Comparison of ENCODE assay signal across 39 cellular contexts in genomic region chr21:38056481-38056880, GRCh38.
"Had no signal": no experiment of that assay in that cellular context is flagged by ENCODE, and none has a peak within 500 bp of the region (broad histone marks: within the 10 kb centered on the region; RNA-seq: fewer than 3 reads in every experiment).

No MANE protein-coding gene starts in this region.

- H3K36me3 Mint-ChIP-seq: activated naive CD4-positive, alpha-beta T cell treated with anti-CD3 and anti-CD28 coated beads, Interleukin-2, amount 10 ng/mL, durations not matched to agents 7 days and 5 days; activated naive CD4-positive, alpha-beta T cell treated with anti-CD3 and anti-CD28 coated beads, Interleukin-2, amount 50 U/mL, for 24 hours; activated naive CD4-positive, alpha-beta T cell treated with anti-CD3 and anti-CD28 coated beads, Interleukin-2, amount 50 U/mL, for 72 hours; activated naive CD8-positive, alpha-beta T cell; activated naive CD8-positive, alpha-beta T cell treated with anti-CD3 and anti-CD28 coated beads for 36 hours; brain had no signal

- H3K4me3 Mint-ChIP-seq: activated naive CD4-positive, alpha-beta T cell treated with anti-CD3 and anti-CD28 coated beads for 36 hours; activated naive CD4-positive, alpha-beta T cell treated with anti-CD3 and anti-CD28 coated beads, Interleukin-2, amount 10 ng/mL, durations not matched to agents 7 days and 5 days; activated naive CD4-positive, alpha-beta T cell treated with anti-CD3 and anti-CD28 coated beads, Interleukin-2, amount 50 U/mL, for 24 hours; activated naive CD8-positive, alpha-beta T cell; activated naive CD8-positive, alpha-beta T cell treated with anti-CD3 and anti-CD28 coated beads for 36 hours; activated naive CD8-positive, alpha-beta T cell treated with anti-CD3 and anti-CD28 coated beads, Interleukin-2, amount 10 ng/mL, durations not matched to agents 7 days and 5 days; activated naive CD8-positive, alpha-beta T cell treated with anti-CD3 and anti-CD28 coated beads, Interleukin-2, amount 50 U/mL, for 24 hours; activated T-cell treated with anti-CD3 and anti-CD28 coated beads, Interleukin-2, amount 50 U/mL, for 24 hours; activated T-cell treated with anti-CD3 and anti-CD28 coated beads, Interleukin-2, amount 50 U/mL, for 4 hours; activated T-cell treated with anti-CD3 and anti-CD28 coated beads, Interleukin-2, amount 50 U/mL, for 72 hours; activated T-helper 1 cell treated with anti-CD3 and anti-CD28 coated beads, Interleukin-12 subunit alpha, Interleukin-12 subunit beta, Interleukin-2, Interleukin-4 antibody, amounts not matched to agents 30 ng/mL and 10 ng/mL and 1 ng/mL, durations not matched to agents 14 hours and 24 hours and 36 hours; activated T-helper 17 cell treated with anti-CD3 and anti-CD28 coated beads, Interleukin-2, amount 50 U/mL, for 72 hours; brain; central memory CD8-positive, alpha-beta T cell had no signal

- H3K9me3 Mint-ChIP-seq: activated naive CD4-positive, alpha-beta T cell treated with anti-CD3 and anti-CD28 coated beads for 36 hours; activated naive CD4-positive, alpha-beta T cell treated with anti-CD3 and anti-CD28 coated beads, Interleukin-2, amount 50 U/mL, for 24 hours; activated naive CD8-positive, alpha-beta T cell treated with anti-CD3 and anti-CD28 coated beads for 36 hours; activated naive CD8-positive, alpha-beta T cell treated with anti-CD3 and anti-CD28 coated beads, Interleukin-2, amount 50 U/mL, for 24 hours; activated T-cell treated with anti-CD3 and anti-CD28 coated beads, Interleukin-2, amount 50 U/mL, for 4 hours; brain had no signal

- H3K27me3 ChIP-seq: adrenal gland, ascending aorta, body of pancreas, brain microvascular endothelial cell, breast epithelium, cardiac muscle cell had no signal

- ATAC-seq: activated naive CD4-positive, alpha-beta T cell treated with anti-CD3 and anti-CD28 coated beads, Interleukin-2, amount 50 U/mL, for 72 hours; activated naive CD8-positive, alpha-beta T cell treated with anti-CD3 and anti-CD28 coated beads, Interleukin-2, amount 50 U/mL, for 24 hours; activated T-cell treated with anti-CD3 and anti-CD28 coated beads, Interleukin-2, amount 50 U/mL, for 4 hours; activated T-cell treated with anti-CD3 and anti-CD28 coated beads, Interleukin-2, amount 50 U/mL, for 72 hours; activated T-helper 17 cell treated with anti-CD3 and anti-CD28 coated beads, Interleukin-2, amount 50 U/mL, for 72 hours; body of pancreas had no signal

- DNase-seq: activated effector memory CD4-positive, alpha-beta T cell treated with anti-CD3 and anti-CD28 coated beads, Interleukin-2, amount 50 U/mL, for 16 hours; activated effector memory CD4-positive, alpha-beta T cell treated with Interleukin-2 at 50 U/mL for 16 hours; activated gamma-delta T cell; activated gamma-delta T cell treated with Interleukin-2 at 50 U/mL for 16 hours; activated naive CD4-positive, alpha-beta T cell; activated naive CD4-positive, alpha-beta T cell treated with anti-CD3 and anti-CD28 coated beads for 36 hours; activated naive CD4-positive, alpha-beta T cell treated with anti-CD3 and anti-CD28 coated beads, Interleukin-2, amount 10 ng/mL, durations not matched to agents 7 days and 5 days; activated naive CD4-positive, alpha-beta T cell treated with anti-CD3 and anti-CD28 coated beads, Interleukin-2, amount 50 U/mL, for 16 hours; activated naive CD4-positive, alpha-beta T cell treated with Interleukin-2 at 50 U/mL for 16 hours; activated naive CD8-positive, alpha-beta T cell treated with anti-CD3 and anti-CD28 coated beads for 36 hours; activated naive CD8-positive, alpha-beta T cell treated with anti-CD3 and anti-CD28 coated beads, Interleukin-2, amount 10 ng/mL, durations not matched to agents 7 days and 5 days; activated naive CD8-positive, alpha-beta T cell treated with anti-CD3 and anti-CD28 coated beads, Interleukin-2, amount 50 U/mL, for 24 hours; activated T-cell treated with anti-CD3 and anti-CD28 coated beads, Interleukin-2, amount 50 U/mL, for 24 hours; activated T-cell treated with anti-CD3 and anti-CD28 coated beads, Interleukin-2, amount 50 U/mL, for 4 hours; activated T-cell treated with anti-CD3 and anti-CD28 coated beads, Interleukin-2, amount 50 U/mL, for 48 hours; activated T-cell treated with anti-CD3 and anti-CD28 coated beads, Interleukin-2, amount 50 U/mL, for 72 hours; adrenal gland; amniotic stem cell; amygdala; anterior cingulate cortex; aorta; body of pancreas; brain microvascular endothelial cell; caudate nucleus; central memory CD4-positive, alpha-beta T cell; cerebellar nuclear complex had no signal

- H3K4me1 ChIP-seq: adrenal gland, ascending aorta, body of pancreas, breast epithelium had no signal

- H3K27ac Mint-ChIP-seq: activated naive CD4-positive, alpha-beta T cell treated with anti-CD3 and anti-CD28 coated beads for 36 hours; activated naive CD4-positive, alpha-beta T cell treated with anti-CD3 and anti-CD28 coated beads, Interleukin-2, amount 10 ng/mL, durations not matched to agents 7 days and 5 days; activated naive CD4-positive, alpha-beta T cell treated with anti-CD3 and anti-CD28 coated beads, Interleukin-2, amount 50 U/mL, for 24 hours; activated naive CD4-positive, alpha-beta T cell treated with anti-CD3 and anti-CD28 coated beads, Interleukin-2, amount 50 U/mL, for 72 hours; activated naive CD8-positive, alpha-beta T cell; activated naive CD8-positive, alpha-beta T cell treated with anti-CD3 and anti-CD28 coated beads for 36 hours; activated naive CD8-positive, alpha-beta T cell treated with anti-CD3 and anti-CD28 coated beads, Interleukin-2, amount 10 ng/mL, durations not matched to agents 7 days and 5 days; activated naive CD8-positive, alpha-beta T cell treated with anti-CD3 and anti-CD28 coated beads, Interleukin-2, amount 50 U/mL, for 24 hours; activated T-cell treated with anti-CD3 and anti-CD28 coated beads, Interleukin-2, amount 50 U/mL, for 24 hours; activated T-cell treated with anti-CD3 and anti-CD28 coated beads, Interleukin-2, amount 50 U/mL, for 72 hours; activated T-helper 1 cell treated with anti-CD3 and anti-CD28 coated beads, Interleukin-12 subunit alpha, Interleukin-12 subunit beta, Interleukin-2, Interleukin-4 antibody, amounts not matched to agents 30 ng/mL and 10 ng/mL and 1 ng/mL, durations not matched to agents 14 hours and 24 hours and 36 hours; activated T-helper 17 cell treated with anti-CD3 and anti-CD28 coated beads, Interleukin-2, amount 50 U/mL, for 72 hours; activated T-helper 2 cell treated with anti-CD3 and anti-CD28 coated beads, Interferon-gamma antibody, Interleukin-2, Interleukin-4, amounts not matched to agents 10 μg/mL and 5 μg/mL and 100 μg/mL, durations not matched to agents 14 hours and 24 hours and 36 hours; brain had no signal

- H3K9me3 ChIP-seq: adrenal gland, ascending aorta, body of pancreas, breast epithelium had no signal

- H3K4me1 Mint-ChIP-seq: activated naive CD4-positive, alpha-beta T cell treated with anti-CD3 and anti-CD28 coated beads, Interleukin-2, amount 10 ng/mL, durations not matched to agents 7 days and 5 days; activated naive CD4-positive, alpha-beta T cell treated with anti-CD3 and anti-CD28 coated beads, Interleukin-2, amount 50 U/mL, for 24 hours; activated naive CD8-positive, alpha-beta T cell treated with anti-CD3 and anti-CD28 coated beads for 36 hours; activated naive CD8-positive, alpha-beta T cell treated with anti-CD3 and anti-CD28 coated beads, Interleukin-2, amount 10 ng/mL, durations not matched to agents 7 days and 5 days; activated naive CD8-positive, alpha-beta T cell treated with anti-CD3 and anti-CD28 coated beads, Interleukin-2, amount 50 U/mL, for 24 hours; activated T-helper 17 cell treated with anti-CD3 and anti-CD28 coated beads, Interleukin-2, amount 50 U/mL, for 72 hours; brain; central memory CD8-positive, alpha-beta T cell had no signal

- H3K27ac ChIP-seq: adrenal gland, ascending aorta, body of pancreas, brain microvascular endothelial cell, breast epithelium, cardiac muscle cell had no signal

- H3K4me3 ChIP-seq: adrenal gland, ascending aorta, body of pancreas, breast epithelium, cardiac muscle cell had no signal

- FAIRE-seq: astrocyte, bronchial epithelial cell had no signal

- H3K36me3 ChIP-seq: adrenal gland, ascending aorta, brain microvascular endothelial cell, breast epithelium, cardiac muscle cell had no signal
